In the genomic region with DNA sequence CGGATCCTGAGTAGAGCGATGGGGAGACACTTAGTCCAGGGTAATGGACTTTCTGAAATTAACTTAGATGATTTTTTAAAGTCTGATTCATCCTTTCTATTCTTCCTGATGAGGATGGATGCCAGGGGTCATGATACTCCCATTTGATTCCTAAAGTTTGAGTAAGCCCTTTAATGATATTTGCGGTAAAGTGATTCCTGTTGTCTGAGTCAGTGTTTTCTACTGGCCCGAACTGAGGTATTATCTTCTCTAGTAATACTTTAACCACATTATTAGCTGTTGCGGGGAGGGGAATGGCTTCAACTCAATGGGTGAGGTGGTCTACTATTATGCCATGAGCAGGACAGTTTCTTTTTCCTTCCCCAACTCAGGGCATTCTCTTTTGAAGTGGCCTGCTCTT, we compare ENCODE assay signal across 12 cellular contexts.
A peak's percentile ranks its signal among the peaks of the same experiment; 100 is the strongest.
DNase-seq lines count a peak whose midpoint lies in the region; ATAC-seq, FAIRE-seq and TF ChIP-seq lines count a peak whose summit lies in the region.
"Had no signal": no experiment of that assay in that cellular context is flagged by ENCODE, and none has a peak within 500 bp of the region (broad histone marks: within the 10 kb centered on the region; RNA-seq: fewer than 3 reads in every experiment).

No MANE protein-coding gene starts in this region.

- peak overlapping the region in 1 of 2 donors; percentile 71 for H3K27ac Mint-ChIP-seq in effector memory CD8-positive, alpha-beta T cell
- H3K27ac Mint-ChIP-seq: activated naive CD8-positive, alpha-beta T cell treated with anti-CD3 and anti-CD28 coated beads, Interleukin-2, amount 10 ng/mL, durations not matched to agents 7 days and 5 days had no signal

- no peak for FAIRE-seq in urothelium cell line (lab: Jason Lieb, UNC)

- TF ChIP-seq RAD21 in SK-N-SH (IDR thresholded peaks at IDR 0.05; ENCODE audit: low read length), result no peak

- no peak for ATAC-seq in effector memory CD8-positive, alpha-beta T cell (replicated peaks)

- TF ChIP-seq EP300 in SK-N-SH (IDR thresholded peaks at IDR 0.05; ENCODE audit: borderline replicate concordance in 1 of 2, low read depth in 1 of 2, low read length in 1 of 2), result peak in 1 of 2 experiments; percentile 91; a peak in 2 of 4 replicates

- peak overlapping the region in 1 of 2 experiments; percentile 31; a peak in 2 of 4 replicates for H3K4me3 ChIP-seq in SK-N-SH (ENCODE audit: low read depth in 2 of 2, low read length in 1 of 2)

- no peaks in the 10 kb centered on the region for H4K20me1 ChIP-seq in SK-N-SH (ENCODE audit: insufficient read depth)

- H3K4me1 Mint-ChIP-seq in effector memory CD8-positive, alpha-beta T cell (ENCODE audit: low read depth in 2 of 2), result peaks cover 16 to 24% of the 10 kb centered on the region in 2 donors
- H3K4me1 Mint-ChIP-seq: activated naive CD8-positive, alpha-beta T cell treated with anti-CD3 and anti-CD28 coated beads, Interleukin-2, amount 10 ng/mL, durations not matched to agents 7 days and 5 days had no signal

- no peaks in the 10 kb centered on the region for H3K79me2 ChIP-seq in SK-N-SH (ENCODE audit: insufficient read depth)

- TF ChIP-seq CTCF in SK-N-SH (IDR thresholded peaks at IDR 0.05), result no peak

- H3K4me1 ChIP-seq in SK-N-SH (ENCODE audit: control insufficient read depth in 1 of 2, insufficient read depth in 2 of 2, low read depth in 1 of 2, low read length in 1 of 2), result peaks cover 0 to 11% of the 10 kb centered on the region in 2 experiments; a peak in 2 of 4 replicates

- no peaks in the 10 kb centered on the region for H3K27me3 ChIP-seq in SK-N-SH (ENCODE audit: insufficient read depth)

- H3K27ac ChIP-seq in SK-N-SH (ENCODE audit: low read depth in 2 of 2, low read length in 1 of 2), result peak overlapping the region; percentile 68 to 96; a peak in 3 of 4 replicates

- H2AFZ ChIP-seq in SK-N-SH (ENCODE audit: low read depth), result no peak overlapping the region

- peaks cover 9 to 15% of the 10 kb centered on the region in 2 donors for H3K9me3 Mint-ChIP-seq in effector memory CD8-positive, alpha-beta T cell

- DNase-seq in H4 (ENCODE audit: low spot score) (peak; percentile 45), SK-N-SH (no peak), fibroblast of peridontal ligament (ENCODE audit: extremely low read depth) (peak; percentile 97), urothelium cell line (ENCODE audit: low spot score) (peak; percentile 69), DMS 273 treated with DMSO at 0.1 percent for 48 hours (lab: John Stamatoyannopoulos, UW) (no peak), inferior parietal cortex (ENCODE audit: extremely low spot score) (no peak)
- no peak for DNase-seq in effector memory CD8-positive, alpha-beta T cell
- DNase-seq: activated naive CD8-positive, alpha-beta T cell treated with anti-CD3 and anti-CD28 coated beads, Interleukin-2, amount 10 ng/mL, durations not matched to agents 7 days and 5 days; DMS153; hippocampal formation; mesendoderm; NCI-H2107 had no signal

- H3K4me3 Mint-ChIP-seq in effector memory CD8-positive, alpha-beta T cell, result no peak overlapping the region
- H3K4me3 Mint-ChIP-seq: activated naive CD8-positive, alpha-beta T cell treated with anti-CD3 and anti-CD28 coated beads, Interleukin-2, amount 10 ng/mL, durations not matched to agents 7 days and 5 days had no signal

- peaks cover 7% of the 10 kb centered on the region for H3K36me3 Mint-ChIP-seq in effector memory CD8-positive, alpha-beta T cell (ENCODE audit: insufficient read depth)

- peaks cover 27% of the 10 kb centered on the region for H3F3A ChIP-seq in SK-N-SH (replicated peaks; ENCODE audit: insufficient read depth)

- 4% methylated on average over 5 of the region's 5 CpGs for WGBS in SK-N-SH (ENCODE audit: low lambda C conversion rate)

- POLR2A ChIA-PET in SK-N-SH (lab: Yijun Ruan, JAX), result no interaction called here

- H3K9ac ChIP-seq in SK-N-SH, result peak overlapping the region; percentile 72

- H3K27me3 Mint-ChIP-seq in effector memory CD8-positive, alpha-beta T cell, result no peaks in the 10 kb centered on the region
- H3K27me3 Mint-ChIP-seq: activated naive CD8-positive, alpha-beta T cell treated with anti-CD3 and anti-CD28 coated beads, Interleukin-2, amount 10 ng/mL, durations not matched to agents 7 days and 5 days had no signal

- H3K9me2 ChIP-seq in SK-N-SH, result no peaks in the 10 kb centered on the region

- peaks cover 0 to 31% of the 10 kb centered on the region in 2 experiments for H3K36me3 ChIP-seq in SK-N-SH (replicated peaks in 1 of 2; ENCODE audit: control insufficient read depth in 1 of 2, insufficient read depth in 2 of 2, low read length in 1 of 2)

- H3K9me3 ChIP-seq in SK-N-SH, result peaks cover 8% of the 10 kb centered on the region; the same call in 1 of the 2 replicates

- H3K4me2 ChIP-seq in SK-N-SH, result peak overlapping the region; percentile 75

- CTCF ChIA-PET in SK-N-SH (lab: Yijun Ruan, JAX), result no interaction called here

TF ChIP-seq in SK-N-SH, 30 proteins besides CTCF, POLR2A, EP300 and RAD21 (continues in another document):
- TF ChIP-seq, protein P1, sequence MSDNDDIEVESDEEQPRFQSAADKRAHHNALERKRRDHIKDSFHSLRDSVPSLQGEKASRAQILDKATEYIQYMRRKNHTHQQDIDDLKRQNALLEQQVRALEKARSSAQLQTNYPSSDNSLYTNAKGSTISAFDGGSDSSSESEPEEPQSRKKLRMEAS (IDR thresholded peaks at IDR 0.05; ENCODE audit: low read depth), result peak; percentile 43
- TF ChIP-seq TEAD4 (IDR thresholded peaks at IDR 0.05; ENCODE audit: borderline replicate concordance, insufficient read depth) (peak; percentile 85), SMC3 (IDR thresholded peaks at IDR 0.05; ENCODE audit: low read depth, low read length) (no peak), GATA2 (CRISPR knock-in tag; IDR thresholded peaks at IDR 0.05) (no peak), MEF2A (IDR thresholded peaks at IDR 0.05; ENCODE audit: borderline replicate concordance, low read depth) (no peak; the same call in 1 of the 2 replicates), EZH2phosphoT487 (IDR thresholded peaks at IDR 0.05; ENCODE audit: borderline replicate concordance, low read depth) (no peak), MXI1 (IDR thresholded peaks at IDR 0.05; ENCODE audit: low read depth, low read length) (no peak), CHD2 (IDR thresholded peaks at IDR 0.05; ENCODE audit: low read length, partially characterized antibody) (no peak), YY1 (IDR thresholded peaks at IDR 0.05; ENCODE audit: low read depth) (no peak), ELF1 (IDR thresholded peaks at IDR 0.05) (no peak; the same call in 1 of the 2 replicates), NFIC (IDR thresholded peaks at IDR 0.05; ENCODE audit: borderline replicate concordance) (peak; percentile 85), SIN3A (IDR thresholded peaks at IDR 0.05; ENCODE audit: borderline replicate concordance, low read depth, low read length) (no peak)
- TF ChIP-seq, protein P2, sequence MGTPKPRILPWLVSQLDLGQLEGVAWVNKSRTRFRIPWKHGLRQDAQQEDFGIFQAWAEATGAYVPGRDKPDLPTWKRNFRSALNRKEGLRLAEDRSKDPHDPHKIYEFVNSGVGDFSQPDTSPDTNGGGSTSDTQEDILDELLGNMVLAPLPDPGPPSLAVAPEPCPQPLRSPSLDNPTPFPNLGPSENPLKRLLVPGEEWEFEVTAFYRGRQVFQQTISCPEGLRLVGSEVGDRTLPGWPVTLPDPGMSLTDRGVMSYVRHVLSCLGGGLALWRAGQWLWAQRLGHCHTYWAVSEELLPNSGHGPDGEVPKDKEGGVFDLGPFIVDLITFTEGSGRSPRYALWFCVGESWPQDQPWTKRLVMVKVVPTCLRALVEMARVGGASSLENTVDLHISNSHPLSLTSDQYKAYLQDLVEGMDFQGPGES (IDR thresholded peaks at IDR 0.05; ENCODE audit: low read depth, low read length), result no peak
- TF ChIP-seq, protein P3, sequence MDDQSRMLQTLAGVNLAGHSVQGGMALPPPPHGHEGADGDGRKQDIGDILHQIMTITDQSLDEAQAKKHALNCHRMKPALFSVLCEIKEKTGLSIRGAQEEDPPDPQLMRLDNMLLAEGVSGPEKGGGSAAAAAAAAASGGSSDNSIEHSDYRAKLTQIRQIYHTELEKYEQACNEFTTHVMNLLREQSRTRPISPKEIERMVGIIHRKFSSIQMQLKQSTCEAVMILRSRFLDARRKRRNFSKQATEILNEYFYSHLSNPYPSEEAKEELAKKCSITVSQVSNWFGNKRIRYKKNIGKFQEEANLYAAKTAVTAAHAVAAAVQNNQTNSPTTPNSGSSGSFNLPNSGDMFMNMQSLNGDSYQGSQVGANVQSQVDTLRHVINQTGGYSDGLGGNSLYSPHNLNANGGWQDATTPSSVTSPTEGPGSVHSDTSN (IDR thresholded peaks at IDR 0.05), result peak; percentile 62; the same call in 1 of the 2 replicates
- TF ChIP-seq, protein P4, sequence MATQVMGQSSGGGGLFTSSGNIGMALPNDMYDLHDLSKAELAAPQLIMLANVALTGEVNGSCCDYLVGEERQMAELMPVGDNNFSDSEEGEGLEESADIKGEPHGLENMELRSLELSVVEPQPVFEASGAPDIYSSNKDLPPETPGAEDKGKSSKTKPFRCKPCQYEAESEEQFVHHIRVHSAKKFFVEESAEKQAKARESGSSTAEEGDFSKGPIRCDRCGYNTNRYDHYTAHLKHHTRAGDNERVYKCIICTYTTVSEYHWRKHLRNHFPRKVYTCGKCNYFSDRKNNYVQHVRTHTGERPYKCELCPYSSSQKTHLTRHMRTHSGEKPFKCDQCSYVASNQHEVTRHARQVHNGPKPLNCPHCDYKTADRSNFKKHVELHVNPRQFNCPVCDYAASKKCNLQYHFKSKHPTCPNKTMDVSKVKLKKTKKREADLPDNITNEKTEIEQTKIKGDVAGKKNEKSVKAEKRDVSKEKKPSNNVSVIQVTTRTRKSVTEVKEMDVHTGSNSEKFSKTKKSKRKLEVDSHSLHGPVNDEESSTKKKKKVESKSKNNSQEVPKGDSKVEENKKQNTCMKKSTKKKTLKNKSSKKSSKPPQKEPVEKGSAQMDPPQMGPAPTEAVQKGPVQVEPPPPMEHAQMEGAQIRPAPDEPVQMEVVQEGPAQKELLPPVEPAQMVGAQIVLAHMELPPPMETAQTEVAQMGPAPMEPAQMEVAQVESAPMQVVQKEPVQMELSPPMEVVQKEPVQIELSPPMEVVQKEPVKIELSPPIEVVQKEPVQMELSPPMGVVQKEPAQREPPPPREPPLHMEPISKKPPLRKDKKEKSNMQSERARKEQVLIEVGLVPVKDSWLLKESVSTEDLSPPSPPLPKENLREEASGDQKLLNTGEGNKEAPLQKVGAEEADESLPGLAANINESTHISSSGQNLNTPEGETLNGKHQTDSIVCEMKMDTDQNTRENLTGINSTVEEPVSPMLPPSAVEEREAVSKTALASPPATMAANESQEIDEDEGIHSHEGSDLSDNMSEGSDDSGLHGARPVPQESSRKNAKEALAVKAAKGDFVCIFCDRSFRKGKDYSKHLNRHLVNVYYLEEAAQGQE (IDR thresholded peaks at IDR 0.05; ENCODE audit: low read depth, low read length), result no peak

Comparison
In these comparisons a context has a peak if more than half of its experiments do, and no peak if none do; other contexts are left out.
1. DNase-seq: peak in H4 (single experiment), fibroblast of peridontal ligament (single experiment) and urothelium cell line (single experiment); none in SK-N-SH (single experiment), DMS 273 treated with DMSO at 0.1 percent for 48 hours (single experiment), effector memory CD8-positive, alpha-beta T cell (0 of 3) and inferior parietal cortex (single experiment).